In genomic region chr9:20331095-20331685, GRCh38 we compare ENCODE assay signal across 1 cellular context.
TF ChIP-seq lines count a peak whose summit lies in the region.

No MANE protein-coding gene starts in this region.

TF ChIP-seq in GM23338, 12 proteins besides CTCF, POLR2A, EP300 and RAD21 (continued from another document):
- no peak for TF ChIP-seq ZNF462 (CRISPR knock-in tag; IDR thresholded peaks at IDR 0.05)
- TF ChIP-seq JUNB (IDR thresholded peaks at IDR 0.05; ENCODE audit: unreplicated experiment): no peak
- TF ChIP-seq CREB1 (CRISPR knock-in tag; IDR thresholded peaks at IDR 0.05; ENCODE audit: low read depth): no peak
- TF ChIP-seq ZNF331 (CRISPR knock-in tag; IDR thresholded peaks at IDR 0.05; ENCODE audit: low read depth): no peak
- no peak for TF ChIP-seq ZNF114 (CRISPR knock-in tag; IDR thresholded peaks at IDR 0.05)
